Comparison of ENCODE assay signal across 2 cellular contexts in genomic region chr19:39923862-39924261, GRCh38.
TF ChIP-seq lines count a peak whose summit lies in the region.

No MANE protein-coding gene starts in this region.

TF ChIP-seq in A549, 52 proteins besides CTCF, POLR2A, EP300 and RAD21:
- no peak for TF ChIP-seq FOSL2 (IDR thresholded peaks at IDR 0.05)
- no peak for TF ChIP-seq FOSL2 (CRISPR knock-in tag; IDR thresholded peaks at IDR 0.05)
- no peak for TF ChIP-seq CHD2 (IDR thresholded peaks at IDR 0.05; ENCODE audit: low read length, partially characterized antibody)
- no peak for TF ChIP-seq JUN (IDR thresholded peaks at IDR 0.05)
- TF ChIP-seq KDM5A (IDR thresholded peaks at IDR 0.05): no peak
- no peak for TF ChIP-seq MYC (IDR thresholded peaks at IDR 0.05; ENCODE audit: borderline replicate concordance, low read length)

TF ChIP-seq in IMR-90, 13 proteins besides CTCF, POLR2A, EP300 and RAD21:
- TF ChIP-seq CEBPB (IDR thresholded peaks at IDR 0.05; ENCODE audit: low read depth, low read length) (no peak), NFE2L2 (IDR thresholded peaks at IDR 0.05; ENCODE audit: low read depth, low read length) (no peak), MAZ (IDR thresholded peaks at IDR 0.05; ENCODE audit: borderline replicate concordance, low read depth, low read length) (no peak), MXI1 (IDR thresholded peaks at IDR 0.05; ENCODE audit: borderline replicate concordance, low read depth, low read length) (no peak), BHLHE40 (IDR thresholded peaks at IDR 0.05; ENCODE audit: low read depth, low read length) (no peak)
